2 cellular contexts compared by ENCODE assay signal in genomic region chr6:41826343-41827043, GRCh38.
TF ChIP-seq lines count a peak whose summit lies in the region.

No MANE protein-coding gene starts in this region.

TF ChIP-seq in HEK293, 187 proteins besides CTCF, POLR2A, EP300 and RAD21:
- 0 out of 2 replicates have a peak, but pooled peaks have one; percentile 26 for TF ChIP-seq SCRT2 (tag by site-specific recombination; IDR thresholded peaks at IDR 0.05)
- TF ChIP-seq ZNF677 (tag by site-specific recombination; IDR thresholded peaks at IDR 0.05), result no peak
- no peak for TF ChIP-seq ZBTB49 (tag by site-specific recombination; IDR thresholded peaks at IDR 0.05; ENCODE audit: low read depth)
- TF ChIP-seq ATF2 (tag by site-specific recombination; IDR thresholded peaks at IDR 0.05; ENCODE audit: low read depth), result peak; percentile 66; the same call in 1 of the 2 replicates
- no peak for TF ChIP-seq ZBTB10 (tag by site-specific recombination; IDR thresholded peaks at IDR 0.05)
- no peak for TF ChIP-seq ZBTB1 (tag by site-specific recombination; IDR thresholded peaks at IDR 0.05)
- TF ChIP-seq ZBTB20 (tag by site-specific recombination; IDR thresholded peaks at IDR 0.05), result 0 out of 2 replicates have a peak, but pooled peaks have one; percentile 53
- TF ChIP-seq OSR2 (tag by site-specific recombination; IDR thresholded peaks at IDR 0.05), result no peak
- TF ChIP-seq ZNF530 (tag by site-specific recombination; IDR thresholded peaks at IDR 0.05; ENCODE audit: low read depth), result no peak
TF ChIP-seq in HEK293: peak in this region for 3.

TF ChIP-seq in K562, 482 proteins besides CTCF, POLR2A, EP300 and RAD21:
- TF ChIP-seq CUX1 (CRISPR knock-in tag; IDR thresholded peaks at IDR 0.05), result no peak
- TF ChIP-seq TFE3 (CRISPR knock-in tag; IDR thresholded peaks at IDR 0.05), result peak; percentile 34
- TF ChIP-seq ATF1 (CRISPR knock-in tag; IDR thresholded peaks at IDR 0.05), result no peak
- no peak for TF ChIP-seq ATF1 (tag; IDR thresholded peaks at IDR 0.05)
- TF ChIP-seq ADNP (tag; IDR thresholded peaks at IDR 0.05), result no peak
- peak; percentile 87 for TF ChIP-seq ZNF263 (CRISPR knock-in tag; IDR thresholded peaks at IDR 0.05; ENCODE audit: borderline replicate concordance)
- TF ChIP-seq ATF3 (IDR thresholded peaks at IDR 0.05), result peak; percentile 62
- no peak for TF ChIP-seq ATF3 (CRISPR knock-in tag; conservative IDR thresholded peaks at IDR 0.05)
